Comparison of ENCODE assay signal across 8 cellular contexts in the genomic region with DNA sequence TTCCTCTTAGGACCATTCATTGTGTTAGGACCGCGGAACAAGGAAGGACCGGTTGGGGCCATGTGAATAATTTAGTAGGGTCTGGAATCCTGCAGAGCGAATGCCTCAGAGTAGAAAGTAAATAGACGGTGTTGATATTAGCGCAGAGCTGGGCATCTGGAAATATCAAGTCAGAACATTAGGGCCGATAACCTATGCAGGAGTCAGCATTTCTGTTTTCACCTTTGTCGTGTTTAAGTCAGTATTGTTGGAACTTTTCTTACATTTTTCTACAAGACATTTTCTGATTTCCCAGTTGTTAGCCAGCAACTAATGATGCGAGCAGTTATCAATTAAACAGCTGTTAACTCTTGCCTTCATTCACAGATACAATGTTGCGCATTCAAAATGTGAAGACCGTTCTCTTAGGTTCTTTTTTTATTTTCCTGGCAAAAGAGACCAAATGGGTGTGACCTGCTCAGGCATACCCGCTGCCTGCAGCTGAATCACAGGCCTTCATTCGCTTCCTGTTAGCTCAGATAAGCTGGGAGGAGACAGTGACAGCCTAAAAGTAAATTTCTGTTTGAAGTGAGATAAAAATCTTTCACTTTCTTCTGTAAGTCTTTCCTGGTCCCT. TPM values are rescaled to one million over a fixed set of nuclear protein-coding genes. Genes with fewer than 3 reads are reported as not detected.
A peak's percentile ranks its signal among the peaks of the same experiment; 100 is the strongest.
DNase-seq lines count a peak whose midpoint lies in the region; ATAC-seq lines count a peak whose summit lies in the region.

No MANE protein-coding gene starts in this region.

- H3K4me1 ChIP-seq in effector memory CD4-positive, alpha-beta T cell (ENCODE audit: control insufficient read depth, insufficient read depth, low read length, poor library complexity, severe bottlenecking) = peaks cover 46% of the 10 kb centered on the region

- H3K27ac ChIP-seq in effector memory CD4-positive, alpha-beta T cell (ENCODE audit: insufficient read depth, low read length, poor library complexity, severe bottlenecking) = peak overlapping the region; percentile 93

- DNase-seq in NCI-H146 (lab: John Stamatoyannopoulos, UW) = peak; percentile 75
- DNase-seq in NCI-H146 treated with DMSO at 0.1 percent for 48 hours (lab: John Stamatoyannopoulos, UW; ENCODE audit: unreplicated experiment) = no peak
- peak; percentile 14 for DNase-seq in NCI-H1092 (lab: John Stamatoyannopoulos, UW)
- DNase-seq in activated CD4-positive, alpha-beta T cell treated with anti-CD3 and anti-CD28 coated beads for 4 hours = peak; percentile 59 to 63
- peak; percentile 36 to 56 (median 45) for DNase-seq in effector memory CD4-positive, alpha-beta T cell
- peak; percentile 86 for DNase-seq in lung microvascular endothelial cell (ENCODE audit: low read depth in 2 of 2)
- DNase-seq in stimulated activated naive CD4-positive, alpha-beta T cell treated with Interleukin-2 at 50 U/mL for 16 hours (lab: John Stamatoyannopoulos, UW) = peak; percentile 17

- H3K4me3 ChIP-seq in effector memory CD4-positive, alpha-beta T cell (ENCODE audit: insufficient read depth, low read depth, low read length, poor library complexity, severe bottlenecking) = peak overlapping the region; percentile 86

- no peak for ATAC-seq in GM19397 (IDR thresholded peaks at IDR 0.05; ENCODE audit: unreplicated experiment)

- H3K36me3 ChIP-seq in effector memory CD4-positive, alpha-beta T cell (ENCODE audit: control insufficient read depth, insufficient read depth, low read length) = no peaks in the 10 kb centered on the region

- H3K9me3 ChIP-seq in effector memory CD4-positive, alpha-beta T cell (ENCODE audit: control insufficient read depth, low read length) = no peaks in the 10 kb centered on the region

- no peaks in the 10 kb centered on the region for H3K27me3 ChIP-seq in effector memory CD4-positive, alpha-beta T cell (replicated peaks; ENCODE audit: control insufficient read depth, insufficient read depth, low read length, poor library complexity, severe bottlenecking)

RNA-seq across cellular contexts. Expression of a gene that starts 1.0 kb away (rescaled TPM):
- 573 and 759 TPM in 2 replicates for total RNA-seq in lung microvascular endothelial cell

RNA-seq across cellular contexts. Expression of a gene that starts 34.4 kb away (rescaled TPM):
- under 0.01 TPM in 1 of 2 replicates, not detected in the other for total RNA-seq in lung microvascular endothelial cell

RNA-seq across cellular contexts. Expression of a gene that starts 40.4 kb away (rescaled TPM):
- total RNA-seq in lung microvascular endothelial cell = 6.5 and 17.1 TPM in 2 replicates
